Comparison of ENCODE assay signal across 8 cellular contexts in the genomic region with DNA sequence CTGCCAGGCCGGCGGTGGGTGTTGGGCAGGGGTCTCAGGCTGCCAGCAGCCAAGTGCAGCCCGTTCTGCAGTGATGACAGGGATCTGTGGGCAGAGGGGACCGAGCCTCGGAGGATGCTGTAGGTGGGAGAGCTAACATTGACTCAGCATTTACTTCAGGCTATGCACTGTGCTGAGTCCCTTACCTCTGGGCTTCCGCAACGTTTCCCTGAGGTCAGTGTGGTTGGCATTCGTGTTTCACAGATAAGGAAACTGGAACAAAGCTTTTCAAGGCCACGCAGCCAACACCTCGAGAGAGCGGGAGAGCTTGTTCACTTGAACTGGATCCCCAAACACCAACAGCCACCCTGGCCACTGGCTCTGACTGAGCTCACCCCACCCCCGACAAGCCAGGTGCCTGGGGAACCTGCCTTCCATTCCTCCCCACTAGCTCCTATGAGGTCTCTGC.
DNase-seq lines count a peak whose midpoint lies in the region; ATAC-seq lines count a peak whose summit lies in the region.

No MANE protein-coding gene starts in this region.

- H3K27ac Mint-ChIP-seq in memory B cell: peak overlapping the region; percentile 17

- H3K27ac ChIP-seq in subcutaneous abdominal adipose tissue (ENCODE audit: low read depth, low read length): no peak overlapping the region

- H3K9me3 Mint-ChIP-seq in memory B cell: no peaks in the 10 kb centered on the region

- H3K9ac ChIP-seq in NT2/D1 (ENCODE audit: insufficient read length, low read depth): peak overlapping the region; percentile 79
- H3K9ac ChIP-seq in subcutaneous abdominal adipose tissue (ENCODE audit: low read length in 5 of 5): peak overlapping the region in 1 of 5 donors; percentile 32

- peaks cover 7% of the 10 kb centered on the region for H3K4me1 Mint-ChIP-seq in memory B cell

- H3K27me3 ChIP-seq in NT2/D1 (ENCODE audit: insufficient read depth, insufficient read length) (peaks cover 30% of the 10 kb centered on the region), subcutaneous abdominal adipose tissue (ENCODE audit: control insufficient read depth in 5 of 5, insufficient read depth in 4 of 5, low read length in 5 of 5) (peaks cover 0 to 8% (median 5%) of the 10 kb centered on the region in 5 donors)

- peak; percentile 27 for DNase-seq in CD1c-positive myeloid dendritic cell (ENCODE audit: extremely low spot score)
- DNase-seq in NT2/D1 (ENCODE audit: low read depth, low spot score): no peak
- peak; percentile 70 for DNase-seq in central memory CD4-positive, alpha-beta T cell
- DNase-seq in memory B cell (ENCODE audit: low spot score in 2 of 2): peak in 1 of 2 donors; percentile 20

- H3K4me1 ChIP-seq in NT2/D1 (ENCODE audit: insufficient read depth, insufficient read length) (peaks cover 7% of the 10 kb centered on the region), subcutaneous abdominal adipose tissue (ENCODE audit: control insufficient read depth in 5 of 5, insufficient read depth in 5 of 5, low read length in 5 of 5) (peaks cover 0 to 21% (median 18%) of the 10 kb centered on the region in 5 donors)

- H3K4me3 ChIP-seq in NT2/D1 (ENCODE audit: insufficient read length, low read depth) (peak overlapping the region; percentile 81), subcutaneous abdominal adipose tissue (ENCODE audit: low read depth in 1 of 5, low read length in 5 of 5) (peak overlapping the region in 4 of 5 donors; percentile 71 to 72 (median 71))

- H3K36me3 ChIP-seq in NT2/D1 (ENCODE audit: insufficient read depth, insufficient read length, low read length) (no peaks in the 10 kb centered on the region), subcutaneous abdominal adipose tissue (ENCODE audit: control insufficient read depth in 5 of 5, insufficient read depth in 5 of 5, low read length in 5 of 5) (no peaks in the 10 kb centered on the region)

- ATAC-seq in GM21723 (IDR thresholded peaks at IDR 0.05; ENCODE audit: unreplicated experiment): peak; percentile 42
- peak; percentile 30 for ATAC-seq in memory B cell (ENCODE audit: low read depth)
- ATAC-seq in GM21367 (IDR thresholded peaks at IDR 0.05; ENCODE audit: unreplicated experiment): no peak
- no peak for ATAC-seq in HG02588 (IDR thresholded peaks at IDR 0.05; ENCODE audit: unreplicated experiment)

- no peaks in the 10 kb centered on the region for H3K9me3 ChIP-seq in NT2/D1 (ENCODE audit: insufficient read depth, low read length)
- H3K9me3 ChIP-seq in subcutaneous abdominal adipose tissue (ENCODE audit: control insufficient read depth in 5 of 5, low read length in 5 of 5): no peaks in the 10 kb centered on the region

- no peaks in the 10 kb centered on the region for H3K36me3 Mint-ChIP-seq in memory B cell

- peak overlapping the region; percentile 54 for H3K4me3 Mint-ChIP-seq in memory B cell

- H3K27me3 Mint-ChIP-seq in memory B cell: peaks cover 4% of the 10 kb centered on the region

Comparison
In these comparisons a context has a peak if more than half of its experiments do, and no peak if none do; other contexts are left out.
1. ATAC-seq: peak in GM21723 (single experiment) and memory B cell (single experiment); none in GM21367 (single experiment) and HG02588 (single experiment).